10 cellular contexts compared by ENCODE assay signal in the genomic region with DNA sequence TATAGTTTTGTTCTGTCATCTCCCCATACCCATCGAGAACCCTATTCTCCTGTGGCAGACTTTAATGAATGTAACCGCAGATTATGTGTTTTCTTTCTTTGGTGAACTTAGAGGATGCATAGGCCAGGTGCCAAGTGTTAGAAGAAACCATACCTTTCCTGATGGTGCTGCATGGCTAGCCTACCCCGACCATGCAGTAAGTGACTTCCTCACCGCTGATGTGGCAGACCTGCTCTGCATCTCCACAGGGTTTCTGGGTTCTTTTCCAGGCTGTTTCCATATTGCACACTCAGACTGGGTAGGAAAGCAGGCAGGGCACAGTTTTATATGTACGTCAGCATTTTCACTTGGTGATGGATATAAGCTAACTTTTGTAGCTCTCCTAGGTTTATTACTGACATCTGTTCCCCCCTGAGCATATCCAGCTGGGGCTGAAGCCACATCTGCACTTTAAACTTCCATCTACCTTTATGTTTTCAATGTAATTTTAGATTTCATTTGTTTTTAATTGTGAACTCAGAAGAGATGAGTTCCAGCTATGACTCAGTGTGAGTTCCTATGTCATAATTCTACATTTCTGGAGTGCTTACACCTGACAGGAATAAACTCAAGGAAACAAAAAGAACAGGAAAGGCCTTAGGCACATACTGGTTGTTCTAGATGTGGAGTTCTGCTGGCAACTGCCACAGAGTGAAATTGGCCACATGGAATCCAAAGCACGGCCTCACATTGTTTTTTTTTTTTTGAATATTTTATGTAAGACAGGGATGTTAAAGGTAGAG. TPM values are rescaled to one million over a fixed set of nuclear protein-coding genes. Genes with fewer than 3 reads are reported as not detected.
A peak's percentile ranks its signal among the peaks of the same experiment; 100 is the strongest.
DNase-seq lines count a peak whose midpoint lies in the region; ATAC-seq and TF ChIP-seq lines count a peak whose summit lies in the region.
"Had no signal": no experiment of that assay in that cellular context is flagged by ENCODE, and none has a peak within 500 bp of the region (broad histone marks: within the 10 kb centered on the region; RNA-seq: fewer than 3 reads in every experiment).

No MANE protein-coding gene starts in this region.

- H3K9me3 ChIP-seq in effector memory CD4-positive, alpha-beta T cell (ENCODE audit: control insufficient read depth, low read length) = no peaks in the 10 kb centered on the region

- H3K4me3 Mint-ChIP-seq in MCF 10A (ENCODE audit: unreplicated experiment) = peak overlapping the region; percentile 69
- no peak overlapping the region for H3K4me3 Mint-ChIP-seq in neural crest cell

- H3K9me3 Mint-ChIP-seq in MCF 10A (ENCODE audit: unreplicated experiment) (no peaks in the 10 kb centered on the region), neural crest cell (peaks cover 4% of the 10 kb centered on the region)

- no peaks in the 10 kb centered on the region for H3K36me3 Mint-ChIP-seq in MCF 10A (ENCODE audit: insufficient read depth, unreplicated experiment)
- peaks cover 5% of the 10 kb centered on the region for H3K36me3 Mint-ChIP-seq in neural crest cell (ENCODE audit: low read depth)

- POLR2A ChIA-PET in MCF 10A (lab: Yijun Ruan, JAX) = interaction anchor here (0.6 to 3.9 kb wide), 23 partner anchors 10 to 1670 kb away, joined by 3 to 40 read pairs (median 4); partner anchors contain the start of genes LRCH1, TPT1 and ZC3H13

- H3K27ac Mint-ChIP-seq in MCF 10A (ENCODE audit: low read depth, unreplicated experiment) = peak overlapping the region; percentile 86
- H3K27ac Mint-ChIP-seq in neural crest cell (ENCODE audit: unreplicated experiment) = peak overlapping the region; percentile 81

- CTCF ChIA-PET in MCF 10A (lab: Yijun Ruan, JAX) = interaction anchor here (1.2 to 1.8 kb wide), 5 partner anchors 14 to 84 kb away, joined by 3 to 5 read pairs (median 5); no protein-coding TSS in a partner anchor

- TF ChIP-seq CTCF in MCF 10A (IDR thresholded peaks at IDR 0.05; ENCODE audit: unreplicated experiment) (no peak), neural crest cell (conservative IDR thresholded peaks at IDR 0.05) (no peak)

- ATAC-seq in GM18498 (IDR thresholded peaks at IDR 0.05; ENCODE audit: unreplicated experiment) (peak; percentile 60), HG03103 (IDR thresholded peaks at IDR 0.05; ENCODE audit: low read depth, unreplicated experiment) (peak; percentile 41)

- H3K4me1 Mint-ChIP-seq in MCF 10A (ENCODE audit: insufficient read depth, unreplicated experiment) (peaks cover 42% of the 10 kb centered on the region), neural crest cell (peaks cover 76% of the 10 kb centered on the region)

- DNase-seq in MCF 10A (ENCODE audit: unreplicated experiment) (peak; percentile 87), neural crest cell (ENCODE audit: low read depth, low spot score) (no peak), DMS153 (lab: John Stamatoyannopoulos, UW) (no peak), ureter (ENCODE audit: low spot score) (no peak), COLO829 (ENCODE audit: low spot score) (no peak)
- no peak for DNase-seq in effector memory CD4-positive, alpha-beta T cell
- DNase-seq: foreskin melanocyte, SIG-M5 had no signal

- no peaks in the 10 kb centered on the region for H3K27me3 ChIP-seq in effector memory CD4-positive, alpha-beta T cell (replicated peaks; ENCODE audit: control insufficient read depth, insufficient read depth, low read length, poor library complexity, severe bottlenecking)

- H3K27me3 Mint-ChIP-seq in MCF 10A (ENCODE audit: insufficient read depth, unreplicated experiment) = no peaks in the 10 kb centered on the region
- H3K27me3 Mint-ChIP-seq in neural crest cell (ENCODE audit: low read depth) = no peaks in the 10 kb centered on the region

- intact Hi-C loops in MCF 10A (cut with micrococcal nuclease) = loop anchor here (2.0 kb wide), 1 partner anchor 41 kb away; no protein-coding TSS in a partner anchor

- BruUV-seq in MCF 10A (replicated peaks; lab: Mats Ljungman, UMichigan) = no TSS peak

- H3K4me3 ChIP-seq in effector memory CD4-positive, alpha-beta T cell (ENCODE audit: insufficient read depth, low read depth, low read length, poor library complexity, severe bottlenecking) = no peak overlapping the region

- no peaks in the 10 kb centered on the region for H3K36me3 ChIP-seq in effector memory CD4-positive, alpha-beta T cell (ENCODE audit: control insufficient read depth, insufficient read depth, low read length)

- H3K4me1 ChIP-seq in effector memory CD4-positive, alpha-beta T cell (ENCODE audit: control insufficient read depth, insufficient read depth, low read length, poor library complexity, severe bottlenecking) = peaks cover 20% of the 10 kb centered on the region

- H3K27ac ChIP-seq in effector memory CD4-positive, alpha-beta T cell (ENCODE audit: insufficient read depth, low read length, poor library complexity, severe bottlenecking) = no peak overlapping the region

RNA-seq across cellular contexts. Expression of gene LRCH1, which starts 42.4 kb away (rescaled TPM):
- total RNA-seq in MCF 10A (2022) (15.4 and 16.5 TPM in 2 replicates), neural crest cell (15.4 and 15.8 TPM in 2 replicates), ureter (27.3 TPM)
